ENCODE assay signal across 1 cellular context in genomic region chr1:223341111-223341510, GRCh38.
TF ChIP-seq lines count a peak whose summit lies in the region.

No MANE protein-coding gene starts in this region.

TF ChIP-seq in IMR-90, 13 proteins besides CTCF, POLR2A, EP300 and RAD21 (continued from another document):
- TF ChIP-seq CEBPB (IDR thresholded peaks at IDR 0.05; ENCODE audit: low read depth, low read length), result no peak
- no peak for TF ChIP-seq SMC3 (IDR thresholded peaks at IDR 0.05; ENCODE audit: low read depth, low read length)
- TF ChIP-seq BHLHE40 (IDR thresholded peaks at IDR 0.05; ENCODE audit: low read depth, low read length), result no peak
- TF ChIP-seq NFE2L2 (IDR thresholded peaks at IDR 0.05; ENCODE audit: low read depth, low read length), result no peak
- TF ChIP-seq FOS (IDR thresholded peaks at IDR 0.05; ENCODE audit: low read depth, low read length), result no peak
- TF ChIP-seq MAZ (IDR thresholded peaks at IDR 0.05; ENCODE audit: borderline replicate concordance, low read depth, low read length), result no peak
- TF ChIP-seq MXI1 (IDR thresholded peaks at IDR 0.05; ENCODE audit: borderline replicate concordance, low read depth, low read length), result no peak
- TF ChIP-seq USF2 (IDR thresholded peaks at IDR 0.05; ENCODE audit: low read depth, low read length), result no peak
- TF ChIP-seq RFX5 (IDR thresholded peaks at IDR 0.05; ENCODE audit: low read depth, low read length), result no peak
TF ChIP-seq in IMR-90: peak in this region for 0.
